ENCODE assay signal across 1 cellular context in the genomic region with DNA sequence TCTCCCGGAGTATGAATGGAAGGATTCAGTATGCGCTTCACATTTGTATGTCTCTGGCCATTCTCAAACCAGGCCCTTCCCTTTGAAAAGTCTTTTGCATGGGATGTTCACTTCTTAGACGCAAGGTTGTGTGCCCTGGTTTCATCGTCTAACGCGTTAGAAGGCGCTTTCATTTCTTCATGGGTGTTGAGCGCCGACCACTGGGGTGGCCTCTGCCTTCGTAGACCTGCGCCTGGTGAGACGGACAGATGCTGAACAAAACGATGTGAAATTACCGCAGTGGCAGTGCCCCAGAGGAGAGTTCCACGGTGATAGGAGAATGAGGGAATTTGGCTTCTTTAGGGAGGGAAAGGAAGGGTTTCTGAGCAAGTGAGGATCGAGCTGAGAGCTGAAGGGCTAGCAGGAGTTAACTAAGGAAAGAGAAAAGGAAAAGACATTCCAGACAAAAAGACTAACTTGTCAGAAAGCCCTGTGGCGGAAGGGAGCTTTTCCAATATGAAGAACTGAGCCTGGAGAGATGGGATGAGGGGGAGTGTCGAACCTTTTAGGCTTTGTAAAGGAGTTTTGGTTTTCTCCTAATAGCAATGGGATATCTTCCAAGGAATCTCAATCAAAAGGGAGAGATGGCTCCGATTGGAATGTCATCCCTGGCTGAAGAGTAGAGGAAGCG.
TF ChIP-seq lines count a peak whose summit lies in the region.

No MANE protein-coding gene starts in this region.

TF ChIP-seq in K562, 482 proteins besides CTCF, POLR2A, EP300 and RAD21 (continued from another document):
- TF ChIP-seq, protein P1, sequence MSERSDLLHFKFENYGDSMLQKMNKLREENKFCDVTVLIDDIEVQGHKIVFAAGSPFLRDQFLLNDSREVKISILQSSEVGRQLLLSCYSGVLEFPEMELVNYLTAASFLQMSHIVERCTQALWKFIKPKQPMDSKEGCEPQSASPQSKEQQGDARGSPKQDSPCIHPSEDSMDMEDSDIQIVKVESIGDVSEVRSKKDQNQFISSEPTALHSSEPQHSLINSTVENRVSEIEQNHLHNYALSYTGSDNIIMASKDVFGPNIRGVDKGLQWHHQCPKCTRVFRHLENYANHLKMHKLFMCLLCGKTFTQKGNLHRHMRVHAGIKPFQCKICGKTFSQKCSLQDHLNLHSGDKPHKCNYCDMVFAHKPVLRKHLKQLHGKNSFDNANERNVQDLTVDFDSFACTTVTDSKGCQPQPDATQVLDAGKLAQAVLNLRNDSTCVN (CRISPR knock-in tag; IDR thresholded peaks at IDR 0.05): 0 out of 2 replicates have a peak, but pooled peaks have one; percentile 27
- TF ChIP-seq SAFB2 (IDR thresholded peaks at IDR 0.05; ENCODE audit: borderline replicate concordance, low read depth, low read length, severe bottlenecking): no peak
- TF ChIP-seq, protein P2, sequence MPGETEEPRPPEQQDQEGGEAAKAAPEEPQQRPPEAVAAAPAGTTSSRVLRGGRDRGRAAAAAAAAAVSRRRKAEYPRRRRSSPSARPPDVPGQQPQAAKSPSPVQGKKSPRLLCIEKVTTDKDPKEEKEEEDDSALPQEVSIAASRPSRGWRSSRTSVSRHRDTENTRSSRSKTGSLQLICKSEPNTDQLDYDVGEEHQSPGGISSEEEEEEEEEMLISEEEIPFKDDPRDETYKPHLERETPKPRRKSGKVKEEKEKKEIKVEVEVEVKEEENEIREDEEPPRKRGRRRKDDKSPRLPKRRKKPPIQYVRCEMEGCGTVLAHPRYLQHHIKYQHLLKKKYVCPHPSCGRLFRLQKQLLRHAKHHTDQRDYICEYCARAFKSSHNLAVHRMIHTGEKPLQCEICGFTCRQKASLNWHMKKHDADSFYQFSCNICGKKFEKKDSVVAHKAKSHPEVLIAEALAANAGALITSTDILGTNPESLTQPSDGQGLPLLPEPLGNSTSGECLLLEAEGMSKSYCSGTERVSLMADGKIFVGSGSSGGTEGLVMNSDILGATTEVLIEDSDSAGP (CRISPR knock-in tag; IDR thresholded peaks at IDR 0.05): no peak; the same call in 1 of the 2 replicates
- 0 out of 2 replicates have a peak, but pooled peaks have one; percentile 42 for TF ChIP-seq ARID2 (IDR thresholded peaks at IDR 0.05)
- TF ChIP-seq NR2C2 (CRISPR knock-in tag; IDR thresholded peaks at IDR 0.05): no peak; the same call in 1 of the 2 replicates
- TF ChIP-seq NR2C2 (tag; IDR thresholded peaks at IDR 0.05): no peak
- TF ChIP-seq, protein P3, sequence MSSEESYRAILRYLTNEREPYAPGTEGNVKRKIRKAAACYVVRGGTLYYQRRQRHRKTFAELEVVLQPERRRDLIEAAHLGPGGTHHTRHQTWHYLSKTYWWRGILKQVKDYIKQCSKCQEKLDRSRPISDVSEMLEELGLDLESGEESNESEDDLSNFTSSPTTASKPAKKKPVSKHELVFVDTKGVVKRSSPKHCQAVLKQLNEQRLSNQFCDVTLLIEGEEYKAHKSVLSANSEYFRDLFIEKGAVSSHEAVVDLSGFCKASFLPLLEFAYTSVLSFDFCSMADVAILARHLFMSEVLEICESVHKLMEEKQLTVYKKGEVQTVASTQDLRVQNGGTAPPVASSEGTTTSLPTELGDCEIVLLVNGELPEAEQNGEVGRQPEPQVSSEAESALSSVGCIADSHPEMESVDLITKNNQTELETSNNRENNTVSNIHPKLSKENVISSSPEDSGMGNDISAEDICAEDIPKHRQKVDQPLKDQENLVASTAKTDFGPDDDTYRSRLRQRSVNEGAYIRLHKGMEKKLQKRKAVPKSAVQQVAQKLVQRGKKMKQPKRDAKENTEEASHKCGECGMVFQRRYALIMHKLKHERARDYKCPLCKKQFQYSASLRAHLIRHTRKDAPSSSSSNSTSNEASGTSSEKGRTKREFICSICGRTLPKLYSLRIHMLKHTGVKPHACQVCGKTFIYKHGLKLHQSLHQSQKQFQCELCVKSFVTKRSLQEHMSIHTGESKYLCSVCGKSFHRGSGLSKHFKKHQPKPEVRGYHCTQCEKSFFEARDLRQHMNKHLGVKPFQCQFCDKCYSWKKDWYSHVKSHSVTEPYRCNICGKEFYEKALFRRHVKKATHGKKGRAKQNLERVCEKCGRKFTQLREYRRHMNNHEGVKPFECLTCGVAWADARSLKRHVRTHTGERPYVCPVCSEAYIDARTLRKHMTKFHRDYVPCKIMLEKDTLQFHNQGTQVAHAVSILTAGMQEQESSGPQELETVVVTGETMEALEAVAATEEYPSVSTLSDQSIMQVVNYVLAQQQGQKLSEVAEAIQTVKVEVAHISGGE (CRISPR knock-in tag; IDR thresholded peaks at IDR 0.05): peak in 1 of 3 experiments; percentile 93; a peak in 1 of 6 replicates
- TF ChIP-seq ETV1 (tag; conservative IDR thresholded peaks at IDR 0.05; ENCODE audit: low read depth): 0 out of 2 replicates have a peak, but pooled peaks have one; percentile 1
- TF ChIP-seq SIN3B (IDR thresholded peaks at IDR 0.05; ENCODE audit: low read depth): no peak
- no peak; the same call in 1 of the 2 replicates for TF ChIP-seq RFX5 (IDR thresholded peaks at IDR 0.05; ENCODE audit: low read depth, low read length)
- TF ChIP-seq ZSCAN29 (IDR thresholded peaks at IDR 0.05): 0 out of 2 replicates have a peak, but pooled peaks have one; percentile 9
- TF ChIP-seq, protein P4, sequence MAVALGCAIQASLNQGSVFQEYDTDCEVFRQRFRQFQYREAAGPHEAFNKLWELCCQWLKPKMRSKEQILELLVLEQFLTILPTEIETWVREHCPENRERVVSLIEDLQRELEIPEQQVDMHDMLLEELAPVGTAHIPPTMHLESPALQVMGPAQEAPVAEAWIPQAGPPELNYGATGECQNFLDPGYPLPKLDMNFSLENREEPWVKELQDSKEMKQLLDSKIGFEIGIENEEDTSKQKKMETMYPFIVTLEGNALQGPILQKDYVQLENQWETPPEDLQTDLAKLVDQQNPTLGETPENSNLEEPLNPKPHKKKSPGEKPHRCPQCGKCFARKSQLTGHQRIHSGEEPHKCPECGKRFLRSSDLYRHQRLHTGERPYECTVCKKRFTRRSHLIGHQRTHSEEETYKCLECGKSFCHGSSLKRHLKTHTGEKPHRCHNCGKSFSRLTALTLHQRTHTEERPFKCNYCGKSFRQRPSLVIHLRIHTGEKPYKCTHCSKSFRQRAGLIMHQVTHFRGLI (CRISPR knock-in tag; IDR thresholded peaks at IDR 0.05): no peak
- no peak for TF ChIP-seq THRAP3 (IDR thresholded peaks at IDR 0.05; ENCODE audit: borderline replicate concordance)
- TF ChIP-seq FOXP1 (CRISPR knock-in tag; IDR thresholded peaks at IDR 0.05): peak; percentile 7; the same call in 1 of the 2 replicates
- TF ChIP-seq NR1H2 (CRISPR knock-in tag; IDR thresholded peaks at IDR 0.05): 0 out of 2 replicates have a peak, but pooled peaks have one; percentile 58
- no peak for TF ChIP-seq GATA2 (CRISPR knock-in tag; IDR thresholded peaks at IDR 0.05)
- peak; percentile 31 for TF ChIP-seq SAP30 (IDR thresholded peaks at IDR 0.05; ENCODE audit: borderline replicate concordance, insufficient read depth, low read depth, low read length, poor library complexity, severe bottlenecking)
- TF ChIP-seq, protein P5, sequence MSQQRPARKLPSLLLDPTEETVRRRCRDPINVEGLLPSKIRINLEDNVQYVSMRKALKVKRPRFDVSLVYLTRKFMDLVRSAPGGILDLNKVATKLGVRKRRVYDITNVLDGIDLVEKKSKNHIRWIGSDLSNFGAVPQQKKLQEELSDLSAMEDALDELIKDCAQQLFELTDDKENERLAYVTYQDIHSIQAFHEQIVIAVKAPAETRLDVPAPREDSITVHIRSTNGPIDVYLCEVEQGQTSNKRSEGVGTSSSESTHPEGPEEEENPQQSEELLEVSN (IDR thresholded peaks at IDR 0.05; ENCODE audit: borderline replicate concordance in 1 of 2, extremely low read depth in 1 of 2, insufficient read depth in 1 of 2, insufficient read length in 1 of 2, low read depth in 1 of 2, low read length in 1 of 2, poor library complexity in 1 of 2, severe bottlenecking in 1 of 2): no peak
- TF ChIP-seq BRD4 (IDR thresholded peaks at IDR 0.05): no peak
- TF ChIP-seq HLTF (IDR thresholded peaks at IDR 0.05): no peak
- TF ChIP-seq, protein P6, sequence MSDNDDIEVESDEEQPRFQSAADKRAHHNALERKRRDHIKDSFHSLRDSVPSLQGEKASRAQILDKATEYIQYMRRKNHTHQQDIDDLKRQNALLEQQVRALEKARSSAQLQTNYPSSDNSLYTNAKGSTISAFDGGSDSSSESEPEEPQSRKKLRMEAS (CRISPR knock-in tag; IDR thresholded peaks at IDR 0.05): no peak
- 0 out of 2 replicates have a peak, but pooled peaks have one; percentile 17 for TF ChIP-seq HMG20B (CRISPR knock-in tag; IDR thresholded peaks at IDR 0.05)
